Comparison of ENCODE assay signal across 1 cellular context in genomic region chr15:58933311-58934113, GRCh38.
A peak's percentile ranks its signal among the peaks of the same experiment; 100 is the strongest.
TF ChIP-seq lines count a peak whose summit lies in the region.

Gene SLTM, minus strand, starts transcription at chr15:58933679. Its CDS starts 114 bp downstream, at chr15:58933565.

TF ChIP-seq in K562, 482 proteins besides CTCF, POLR2A, EP300 and RAD21 (continued from another document):
- TF ChIP-seq ID3 (CRISPR knock-in tag; IDR thresholded peaks at IDR 0.05): no peak
- TF ChIP-seq ID3 (tag; IDR thresholded peaks at IDR 0.05): peak; percentile 65; the same call in 1 of the 2 replicates
- TF ChIP-seq ZNF311 (CRISPR knock-in tag; IDR thresholded peaks at IDR 0.05): no peak
